ENCODE assay signal across 1 cellular context in the genomic region with DNA sequence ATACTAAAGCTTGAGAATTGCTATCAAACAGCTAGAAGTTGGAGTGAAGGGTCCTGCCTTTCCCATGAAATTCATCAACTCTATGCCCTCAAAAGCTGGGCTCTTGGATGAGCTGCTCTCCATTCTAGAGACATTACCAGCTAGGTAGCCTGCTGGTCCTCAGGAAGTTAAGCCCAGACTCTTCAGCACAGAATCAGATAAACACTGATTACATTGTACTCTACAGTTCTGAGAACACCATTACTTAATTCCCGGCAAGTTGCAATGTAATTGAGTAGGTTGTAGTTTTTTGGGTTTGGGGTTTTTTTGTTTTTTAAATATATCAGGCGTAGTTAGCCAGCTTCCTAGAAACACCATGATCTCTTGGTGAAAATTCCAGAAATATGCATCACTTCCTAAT.
TF ChIP-seq lines count a peak whose summit lies in the region.

No MANE protein-coding gene starts in this region.

TF ChIP-seq in GM23338, 12 proteins besides CTCF, POLR2A, EP300 and RAD21 (continued from another document):
- TF ChIP-seq, protein P1, sequence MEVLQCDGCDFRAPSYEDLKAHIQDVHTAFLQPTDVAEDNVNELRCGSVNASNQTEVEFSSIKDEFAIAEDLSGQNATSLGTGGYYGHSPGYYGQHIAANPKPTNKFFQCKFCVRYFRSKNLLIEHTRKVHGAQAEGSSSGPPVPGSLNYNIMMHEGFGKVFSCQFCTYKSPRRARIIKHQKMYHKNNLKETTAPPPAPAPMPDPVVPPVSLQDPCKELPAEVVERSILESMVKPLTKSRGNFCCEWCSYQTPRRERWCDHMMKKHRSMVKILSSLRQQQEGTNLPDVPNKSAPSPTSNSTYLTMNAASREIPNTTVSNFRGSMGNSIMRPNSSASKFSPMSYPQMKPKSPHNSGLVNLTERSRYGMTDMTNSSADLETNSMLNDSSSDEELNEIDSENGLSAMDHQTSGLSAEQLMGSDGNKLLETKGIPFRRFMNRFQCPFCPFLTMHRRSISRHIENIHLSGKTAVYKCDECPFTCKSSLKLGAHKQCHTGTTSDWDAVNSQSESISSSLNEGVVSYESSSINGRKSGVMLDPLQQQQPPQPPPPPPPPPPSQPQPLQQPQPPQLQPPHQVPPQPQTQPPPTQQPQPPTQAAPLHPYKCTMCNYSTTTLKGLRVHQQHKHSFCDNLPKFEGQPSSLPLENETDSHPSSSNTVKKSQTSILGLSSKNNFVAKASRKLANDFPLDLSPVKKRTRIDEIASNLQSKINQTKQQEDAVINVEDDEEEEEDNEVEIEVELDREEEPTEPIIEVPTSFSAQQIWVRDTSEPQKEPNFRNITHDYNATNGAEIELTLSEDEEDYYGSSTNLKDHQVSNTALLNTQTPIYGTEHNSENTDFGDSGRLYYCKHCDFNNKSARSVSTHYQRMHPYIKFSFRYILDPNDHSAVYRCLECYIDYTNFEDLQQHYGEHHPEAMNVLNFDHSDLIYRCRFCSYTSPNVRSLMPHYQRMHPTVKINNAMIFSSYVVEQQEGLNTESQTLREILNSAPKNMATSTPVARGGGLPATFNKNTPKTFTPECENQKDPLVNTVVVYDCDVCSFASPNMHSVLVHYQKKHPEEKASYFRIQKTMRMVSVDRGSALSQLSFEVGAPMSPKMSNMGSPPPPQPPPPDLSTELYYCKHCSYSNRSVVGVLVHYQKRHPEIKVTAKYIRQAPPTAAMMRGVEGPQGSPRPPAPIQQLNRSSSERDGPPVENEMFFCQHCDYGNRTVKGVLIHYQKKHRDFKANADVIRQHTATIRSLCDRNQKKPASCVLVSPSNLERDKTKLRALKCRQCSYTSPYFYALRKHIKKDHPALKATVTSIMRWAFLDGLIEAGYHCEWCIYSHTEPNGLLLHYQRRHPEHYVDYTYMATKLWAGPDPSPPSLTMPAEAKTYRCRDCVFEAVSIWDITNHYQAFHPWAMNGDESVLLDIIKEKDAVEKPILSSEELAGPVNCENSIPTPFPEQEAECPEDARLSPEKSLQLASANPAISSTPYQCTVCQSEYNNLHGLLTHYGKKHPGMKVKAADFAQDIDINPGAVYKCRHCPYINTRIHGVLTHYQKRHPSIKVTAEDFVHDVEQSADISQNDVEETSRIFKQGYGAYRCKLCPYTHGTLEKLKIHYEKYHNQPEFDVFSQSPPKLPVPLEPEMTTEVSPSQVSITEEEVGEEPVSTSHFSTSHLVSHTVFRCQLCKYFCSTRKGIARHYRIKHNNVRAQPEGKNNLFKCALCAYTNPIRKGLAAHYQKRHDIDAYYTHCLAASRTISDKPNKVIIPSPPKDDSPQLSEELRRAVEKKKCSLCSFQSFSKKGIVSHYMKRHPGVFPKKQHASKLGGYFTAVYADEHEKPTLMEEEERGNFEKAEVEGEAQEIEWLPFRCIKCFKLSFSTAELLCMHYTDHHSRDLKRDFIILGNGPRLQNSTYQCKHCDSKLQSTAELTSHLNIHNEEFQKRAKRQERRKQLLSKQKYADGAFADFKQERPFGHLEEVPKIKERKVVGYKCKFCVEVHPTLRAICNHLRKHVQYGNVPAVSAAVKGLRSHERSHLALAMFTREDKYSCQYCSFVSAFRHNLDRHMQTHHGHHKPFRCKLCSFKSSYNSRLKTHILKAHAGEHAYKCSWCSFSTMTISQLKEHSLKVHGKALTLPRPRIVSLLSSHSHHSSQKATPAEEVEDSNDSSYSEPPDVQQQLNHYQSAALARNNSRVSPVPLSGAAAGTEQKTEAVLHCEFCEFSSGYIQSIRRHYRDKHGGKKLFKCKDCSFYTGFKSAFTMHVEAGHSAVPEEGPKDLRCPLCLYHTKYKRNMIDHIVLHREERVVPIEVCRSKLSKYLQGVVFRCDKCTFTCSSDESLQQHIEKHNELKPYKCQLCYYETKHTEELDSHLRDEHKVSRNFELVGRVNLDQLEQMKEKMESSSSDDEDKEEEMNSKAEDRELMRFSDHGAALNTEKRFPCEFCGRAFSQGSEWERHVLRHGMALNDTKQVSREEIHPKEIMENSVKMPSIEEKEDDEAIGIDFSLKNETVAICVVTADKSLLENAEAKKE (CRISPR knock-in tag; IDR thresholded peaks at IDR 0.05): no peak
- no peak for TF ChIP-seq EZH2 (IDR thresholded peaks at IDR 0.05; ENCODE audit: low read depth, unreplicated experiment)
- TF ChIP-seq ZNF331 (CRISPR knock-in tag; IDR thresholded peaks at IDR 0.05; ENCODE audit: low read depth): no peak
- TF ChIP-seq, protein P2, sequence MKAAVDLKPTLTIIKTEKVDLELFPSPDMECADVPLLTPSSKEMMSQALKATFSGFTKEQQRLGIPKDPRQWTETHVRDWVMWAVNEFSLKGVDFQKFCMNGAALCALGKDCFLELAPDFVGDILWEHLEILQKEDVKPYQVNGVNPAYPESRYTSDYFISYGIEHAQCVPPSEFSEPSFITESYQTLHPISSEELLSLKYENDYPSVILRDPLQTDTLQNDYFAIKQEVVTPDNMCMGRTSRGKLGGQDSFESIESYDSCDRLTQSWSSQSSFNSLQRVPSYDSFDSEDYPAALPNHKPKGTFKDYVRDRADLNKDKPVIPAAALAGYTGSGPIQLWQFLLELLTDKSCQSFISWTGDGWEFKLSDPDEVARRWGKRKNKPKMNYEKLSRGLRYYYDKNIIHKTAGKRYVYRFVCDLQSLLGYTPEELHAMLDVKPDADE (IDR thresholded peaks at IDR 0.05): no peak
